Comparison of ENCODE assay signal across 9 cellular contexts in genomic region chr1:208029381-208030319, GRCh38.
DNase-seq lines count a peak whose midpoint lies in the region; ATAC-seq, FAIRE-seq and TF ChIP-seq lines count a peak whose summit lies in the region.
"Had no signal": no experiment of that assay in that cellular context is flagged by ENCODE, and none has a peak within 500 bp of the region (broad histone marks: within the 10 kb centered on the region; RNA-seq: fewer than 3 reads in every experiment).

No MANE protein-coding gene starts in this region.

- ATAC-seq in upper lobe of left lung (ENCODE audit: low FRiP score in 2 of 2), result peak; percentile 4 to 79
- no peak for ATAC-seq in GM19452 (IDR thresholded peaks at IDR 0.05; ENCODE audit: unreplicated experiment)
- no peak for ATAC-seq in GM18511 (IDR thresholded peaks at IDR 0.05; ENCODE audit: unreplicated experiment)
- no peak for ATAC-seq in HG02884 (IDR thresholded peaks at IDR 0.05; ENCODE audit: unreplicated experiment)

- TF ChIP-seq POLR2A in esophagus squamous epithelium (IDR thresholded peaks at IDR 0.05) (no peak), upper lobe of left lung (IDR thresholded peaks at IDR 0.05) (no peak)

- H3K9me3 ChIP-seq in esophagus squamous epithelium (no peaks in the 10 kb centered on the region), muscle layer of colon (ENCODE audit: low read length) (no peaks in the 10 kb centered on the region), upper lobe of left lung (no peaks in the 10 kb centered on the region)

- intact Hi-C loops in esophagus squamous epithelium (cut with DNase I), result no loop called here

- H3K27ac ChIP-seq in esophagus squamous epithelium (peak overlapping the region; percentile 49 to 79 (median 60)), muscle layer of colon (ENCODE audit: low read depth, low read length) (peak overlapping the region; percentile 66), upper lobe of left lung (peak overlapping the region; percentile 70 to 81 (median 76))

- TF ChIP-seq EP300 in upper lobe of left lung (IDR thresholded peaks at IDR 0.05), result no peak

- DNase-seq in RCC 7860 (ENCODE audit: low spot score) (peak; percentile 31), esophagus squamous epithelium (lab: John Stamatoyannopoulos, UW) (no peak), upper lobe of left lung (peak in 1 of 2 donors; percentile 65)
- DNase-seq: activated naive CD4-positive, alpha-beta T cell; NCI-H1417 had no signal

- H3K36me3 ChIP-seq in esophagus squamous epithelium (peaks cover 9 to 100% (median 14%) of the 10 kb centered on the region in 3 donors), muscle layer of colon (ENCODE audit: insufficient read depth, low read length) (peaks cover 9% of the 10 kb centered on the region), upper lobe of left lung (peaks cover 12 to 94% (median 73%) of the 10 kb centered on the region in 4 donors)

- no peaks in the 10 kb centered on the region for H3K27me3 ChIP-seq in esophagus squamous epithelium
- H3K27me3 ChIP-seq in muscle layer of colon (ENCODE audit: control insufficient read depth in 1 of 2, insufficient read depth in 2 of 2, low read length in 2 of 2), result no peaks in the 10 kb centered on the region
- no peaks in the 10 kb centered on the region for H3K27me3 ChIP-seq in upper lobe of left lung

- TF ChIP-seq CTCF in esophagus squamous epithelium (IDR thresholded peaks at IDR 0.05) (no peak), upper lobe of left lung (IDR thresholded peaks at IDR 0.05) (no peak)

- H3K9ac ChIP-seq in muscle layer of colon (ENCODE audit: low read length), result no peak overlapping the region

- H3K4me1 ChIP-seq in esophagus squamous epithelium (peaks cover 0 to 35% (median 21%) of the 10 kb centered on the region in 3 donors), muscle layer of colon (ENCODE audit: insufficient read depth, low read length) (peaks cover 31% of the 10 kb centered on the region), upper lobe of left lung (peaks cover 0 to 19% (median 12%) of the 10 kb centered on the region in 4 donors)

- H3K4me3 ChIP-seq in esophagus squamous epithelium (no peak overlapping the region), muscle layer of colon (ENCODE audit: low read depth in 1 of 2, low read length in 2 of 2) (no peak overlapping the region), upper lobe of left lung (no peak overlapping the region)

- FAIRE-seq in RCC 7860 (lab: Jason Lieb, UNC), result no peak

- 40 to 67% methylated on average over 5 to 7 of the region's 14 CpGs for WGBS in esophagus squamous epithelium, 2 donors
- WGBS in upper lobe of left lung, 2 donors, result 52 to 83% methylated on average over 5 to 13 of the region's 14 CpGs

Comparison
In these comparisons a context has a peak if more than half of its experiments do, and no peak if none do; other contexts are left out.
1. ATAC-seq: peak in upper lobe of left lung (2 of 2); none in GM19452 (single experiment), GM18511 (single experiment) and HG02884 (single experiment).
2. Peak in every context shown above with its lines, with median percentiles within 50 percentile points of each other: H3K27ac ChIP-seq.